Comparison of ENCODE assay signal across 26 cellular contexts in the genomic region with DNA sequence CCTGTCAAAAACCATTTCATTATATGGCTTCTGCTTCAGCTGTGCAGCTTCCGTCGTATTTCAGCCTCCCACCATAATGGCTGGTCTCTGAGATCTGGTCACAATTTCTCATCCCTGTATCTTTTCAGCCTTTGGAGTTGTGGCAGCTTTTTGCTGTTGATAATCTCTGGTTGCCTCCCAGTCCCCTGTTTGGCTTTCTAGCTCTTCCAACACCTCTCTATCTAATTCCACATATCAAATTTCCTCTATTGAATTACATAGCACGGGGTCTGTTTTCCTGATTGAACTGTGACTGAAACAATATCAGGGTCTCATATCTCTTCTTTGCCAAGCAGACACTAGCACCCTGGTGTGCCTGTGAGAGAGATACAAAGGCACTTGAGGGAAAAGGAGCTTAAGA.
DNase-seq lines count a peak whose midpoint lies in the region; ATAC-seq lines count a peak whose summit lies in the region.
"Had no signal": no experiment of that assay in that cellular context is flagged by ENCODE, and none has a peak within 500 bp of the region (broad histone marks: within the 10 kb centered on the region; RNA-seq: fewer than 3 reads in every experiment).

No MANE protein-coding gene starts in this region.

- DNase-seq in NCI-H2107 treated with DMSO at 0.1 percent for 48 hours (lab: John Stamatoyannopoulos, UW; ENCODE audit: unreplicated experiment): peak; percentile 67
- no peak for DNase-seq in NCI-H2107 (lab: John Stamatoyannopoulos, UW)
- DNase-seq in NCI-H2081 treated with DMSO at 0.1 percent for 48 hours (lab: John Stamatoyannopoulos, UW): peak; percentile 37
- DNase-seq in NCI-H82 (lab: John Stamatoyannopoulos, UW): peak; percentile 56
- DNase-seq in HCEC 1CT: no peak
- DNase-seq: activated CD4-positive, alpha-beta T cell treated with anti-CD3 and anti-CD28 coated beads, Interleukin-2, amount 50 U/mL, for 48 hours; activated CD8-positive, alpha-beta memory T cell treated with anti-CD3 and anti-CD28 coated beads, Interleukin-2, amount 50 U/mL, for 4 hours; AML-193; anterior cingulate cortex; cortex of kidney; foreskin melanocyte; H7; hypothalamus; left lung; naive thymus-derived CD8-positive, alpha-beta T cell; PC-9; stimulated activated CD4-positive, alpha-beta T cell treated with anti-CD3 and anti-CD28 coated beads, Interleukin-2, amount 100 ng/mL, for 24 hours; T-cell; upper lobe of left lung had no signal

- ATAC-seq in GM21786 (IDR thresholded peaks at IDR 0.05; ENCODE audit: unreplicated experiment): no peak
- no peak for ATAC-seq in HG03175 (IDR thresholded peaks at IDR 0.05; ENCODE audit: unreplicated experiment)
- no peak for ATAC-seq in HG03378 (IDR thresholded peaks at IDR 0.05; ENCODE audit: unreplicated experiment)
- ATAC-seq: activated naive CD4-positive, alpha-beta T cell treated with anti-CD3 and anti-CD28 coated beads, Interleukin-2, amount 50 U/mL, for 72 hours; activated T-helper 17 cell treated with anti-CD3 and anti-CD28 coated beads, Interleukin-2, amount 50 U/mL, for 72 hours; GM12878; HepG2; left lung; naive thymus-derived CD8-positive, alpha-beta T cell; T-cell had no signal

Comparison
In these comparisons a context has a peak if more than half of its experiments do, and no peak if none do; other contexts are left out.
1. DNase-seq: peak in NCI-H2107 treated with DMSO at 0.1 percent for 48 hours (single experiment), NCI-H2081 treated with DMSO at 0.1 percent for 48 hours (single experiment) and NCI-H82 (single experiment); none in NCI-H2107 (single experiment) and HCEC 1CT (single experiment).